19 cellular contexts compared by ENCODE assay signal in the genomic region with DNA sequence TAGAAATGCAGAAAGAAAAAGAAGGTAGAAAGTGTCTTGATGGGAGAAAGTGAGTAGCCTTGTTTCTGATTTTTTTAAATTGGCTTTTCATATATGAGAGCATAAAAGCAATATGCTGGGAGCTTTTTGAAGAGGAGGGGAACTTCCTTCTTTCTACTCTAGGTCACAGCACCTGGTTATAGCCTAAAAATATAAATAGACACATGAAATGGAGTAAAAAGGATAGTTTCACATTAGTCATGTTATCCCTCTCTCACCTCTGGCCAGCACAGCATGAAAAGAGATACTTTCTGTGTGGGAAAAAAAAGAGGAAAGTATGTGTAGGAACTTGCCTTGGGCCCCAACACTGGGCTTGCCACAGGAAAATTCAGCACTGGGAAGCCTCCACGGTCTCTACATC.
DNase-seq lines count a peak whose midpoint lies in the region; ATAC-seq and TF ChIP-seq lines count a peak whose summit lies in the region.
"Had no signal": no experiment of that assay in that cellular context is flagged by ENCODE, and none has a peak within 500 bp of the region (broad histone marks: within the 10 kb centered on the region; RNA-seq: fewer than 3 reads in every experiment).

No MANE protein-coding gene starts in this region.

- DNase-seq in GM13977 (ENCODE audit: low spot score), result peak; percentile 3
- peak; percentile 46 for DNase-seq in OCI-LY7 (ENCODE audit: low spot score)
- no peak for DNase-seq in glutamatergic neuron
- DNase-seq in globus pallidus (ENCODE audit: low spot score), result no peak
- DNase-seq in hippocampal formation (lab: John Stamatoyannopoulos, UW), result no peak
- DNase-seq in activated gamma-delta T cell (lab: John Stamatoyannopoulos, UW), result no peak
- DNase-seq: COR-L47, GM23248, KG1, NCI-H1092 treated with DMSO at 0.1 percent for 48 hours, NCI-H1694 treated with DMSO at 0.1 percent for 48 hours, NCI-H82, SHP77, T-helper 17 cell had no signal

- H3K9me3 Mint-ChIP-seq in glutamatergic neuron (ENCODE audit: unreplicated experiment), result peaks cover 5% of the 10 kb centered on the region

- peak; percentile 65 for ATAC-seq in GM21390 (IDR thresholded peaks at IDR 0.05; ENCODE audit: unreplicated experiment)
- ATAC-seq in HG02884 (IDR thresholded peaks at IDR 0.05; ENCODE audit: unreplicated experiment), result peak; percentile 82
- ATAC-seq: A549, Panc1, T-helper 17 cell had no signal

- H3K36me3 Mint-ChIP-seq in glutamatergic neuron (ENCODE audit: unreplicated experiment), result peaks cover 7% of the 10 kb centered on the region

- H3K27ac Mint-ChIP-seq in glutamatergic neuron (ENCODE audit: unreplicated experiment), result no peak overlapping the region
- H3K27ac Mint-ChIP-seq: T-helper 17 cell had no signal

- H4K20me1 ChIP-seq in OCI-LY7 (ENCODE audit: insufficient read depth, low read length), result no peaks in the 10 kb centered on the region

- no peaks in the 10 kb centered on the region for H3K9me2 ChIP-seq in OCI-LY7 (ENCODE audit: insufficient read depth, low read length)

- no peak for TF ChIP-seq CTCF in GM13977 (IDR thresholded peaks at IDR 0.05; ENCODE audit: extremely low read depth, insufficient read depth, missing control alignments)
- no peak for TF ChIP-seq CTCF in OCI-LY7 (conservative IDR thresholded peaks at IDR 0.05; ENCODE audit: low read length)
- no peak for TF ChIP-seq CTCF in glutamatergic neuron (IDR thresholded peaks at IDR 0.05; ENCODE audit: partially characterized antibody, unreplicated experiment)

- H3K4me3 ChIP-seq in OCI-LY7 (ENCODE audit: low read depth, low read length, poor library complexity, severe bottlenecking), result peak overlapping the region; percentile 21
- H3K4me3 ChIP-seq: A549, GM23248 had no signal

- peaks cover 35% of the 10 kb centered on the region for H3K9me3 ChIP-seq in OCI-LY7 (ENCODE audit: low read length)

- BruUV-seq in OCI-LY7 (replicated peaks; lab: Mats Ljungman, UMichigan), result no TSS peak

- peak overlapping the region; percentile 7 for H3K27ac ChIP-seq in OCI-LY7 (ENCODE audit: low read depth, low read length, poor library complexity, severe bottlenecking)
- H3K27ac ChIP-seq: A549, C4-2B, GM23248 had no signal

- peak overlapping the region; percentile 25; the same call in 1 of the 2 replicates for H2AFZ ChIP-seq in OCI-LY7 (ENCODE audit: low read length)
- H2AFZ ChIP-seq: GM23248 had no signal

- POLR2A ChIA-PET in OCI-LY7 (lab: Charles Lee), result interaction anchor here (0.6 to 1.2 kb wide), 2 partner anchors 10 to 17 kb away, joined by 3 read pairs; no protein-coding TSS in a partner anchor

- H3K4me1 Mint-ChIP-seq in glutamatergic neuron (ENCODE audit: low read depth, unreplicated experiment), result no peaks in the 10 kb centered on the region
- H3K4me1 Mint-ChIP-seq: T-helper 17 cell had no signal

- intact Hi-C loops in OCI-LY7 (cut with micrococcal nuclease; ENCODE audit: unreplicated experiment), result no loop called here

- H3K4me1 ChIP-seq in OCI-LY7 (ENCODE audit: insufficient read depth, low read length, poor library complexity, severe bottlenecking), result peaks cover 11% of the 10 kb centered on the region
- H3K4me1 ChIP-seq: A549 had no signal

- H3K4me2 ChIP-seq in OCI-LY7 (ENCODE audit: low read length), result peak overlapping the region; percentile 19
- H3K4me2 ChIP-seq: A549 had no signal

- peaks cover 1% of the 10 kb centered on the region for H3K27me3 Mint-ChIP-seq in glutamatergic neuron (ENCODE audit: unreplicated experiment)
- H3K27me3 Mint-ChIP-seq: T-helper 17 cell had no signal

- H3K79me2 ChIP-seq in OCI-LY7 (ENCODE audit: insufficient read depth, low read depth, low read length), result no peaks in the 10 kb centered on the region

- in situ Hi-C loops in GM13977 (cut with MboI; ENCODE audit: low pct_unique_long_range_greater_than_20kb, low sequenced_read_pairs, unreplicated experiment), result no loop called here

- peaks cover 8% of the 10 kb centered on the region; the same call in 1 of the 2 replicates for H3K36me3 ChIP-seq in OCI-LY7 (ENCODE audit: insufficient read depth, low read length)

- H3K4me3 Mint-ChIP-seq in glutamatergic neuron (ENCODE audit: unreplicated experiment), result no peak overlapping the region
- H3K4me3 Mint-ChIP-seq: T-helper 17 cell had no signal

- CTCF ChIA-PET in OCI-LY7 (lab: Charles Lee; ENCODE audit: unreplicated experiment), result no interaction called here

Comparison
In these comparisons a context has a peak if more than half of its experiments do, and no peak if none do; other contexts are left out.
1. DNase-seq: peak in GM13977 (single experiment) and OCI-LY7 (single experiment); none in glutamatergic neuron (single experiment), globus pallidus (single experiment), hippocampal formation (0 of 2) and activated gamma-delta T cell (single experiment).